Comparison of ENCODE assay signal across 4 cellular contexts in the genomic region with DNA sequence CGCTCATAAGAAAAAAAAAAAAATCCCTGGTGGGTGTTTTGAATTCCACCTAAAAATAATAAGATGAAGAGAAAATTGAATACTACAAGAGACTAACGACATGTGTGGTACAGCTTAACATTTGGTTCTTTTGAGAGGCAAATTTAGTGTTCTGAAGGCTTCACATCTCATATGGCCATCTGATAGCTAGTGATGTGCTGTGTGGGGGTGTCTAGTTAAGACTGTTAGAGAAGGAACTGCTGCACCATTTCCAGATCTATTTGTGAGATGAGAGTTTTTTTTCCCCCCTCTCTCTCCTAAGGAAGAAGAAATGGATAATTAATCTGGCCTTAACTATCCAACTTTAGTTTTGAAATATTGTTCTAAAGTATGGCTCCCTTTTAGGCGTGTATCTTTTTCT.
"Had no signal": no experiment of that assay in that cellular context is flagged by ENCODE, and none has a peak within 500 bp of the region (broad histone marks: within the 10 kb centered on the region; RNA-seq: fewer than 3 reads in every experiment).

No MANE protein-coding gene starts in this region.

- DNase-seq: H9, HCEC 1CT had no signal

- ATAC-seq: GM23338, HepG2 had no signal
